In the genomic region with DNA sequence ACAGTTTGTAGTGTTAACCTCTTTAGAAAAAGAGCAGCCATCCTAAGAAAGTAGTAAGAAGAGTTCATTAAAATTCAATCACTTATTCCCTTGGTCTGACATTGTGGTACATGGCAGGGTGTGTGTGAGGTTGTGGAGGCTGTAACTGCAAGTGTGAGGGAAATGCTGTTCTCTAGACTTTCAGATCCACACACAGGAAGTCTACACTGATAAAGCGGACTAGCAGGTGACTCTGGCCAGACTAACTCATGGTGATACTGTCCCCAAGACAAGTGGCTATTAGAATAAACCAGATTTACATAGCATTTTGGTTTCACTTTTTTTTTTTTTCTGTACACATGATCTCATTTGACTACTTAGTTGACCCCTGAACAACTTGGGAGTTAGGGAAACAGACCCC, we compare ENCODE assay signal across 19 cellular contexts. TPM values are rescaled to one million over a fixed set of nuclear protein-coding genes. Genes with fewer than 3 reads are reported as not detected.
DNase-seq lines count a peak whose midpoint lies in the region; ATAC-seq and TF ChIP-seq lines count a peak whose summit lies in the region.
"Had no signal": no experiment of that assay in that cellular context is flagged by ENCODE, and none has a peak within 500 bp of the region (broad histone marks: within the 10 kb centered on the region; RNA-seq: fewer than 3 reads in every experiment).

No MANE protein-coding gene starts in this region.

- peaks cover 66% of the 10 kb centered on the region for H3K36me3 Mint-ChIP-seq in activated T-cell treated with anti-CD3 and anti-CD28 coated beads, Interleukin-2, amount 50 U/mL, for 24 hours (ENCODE audit: low read depth)
- H3K36me3 Mint-ChIP-seq in activated T-cell treated with anti-CD3 and anti-CD28 coated beads, Interleukin-2, amount 50 U/mL, for 4 hours (ENCODE audit: insufficient read depth): peaks cover 31% of the 10 kb centered on the region
- H3K36me3 Mint-ChIP-seq in naive thymus-derived CD4-positive, alpha-beta T cell: peaks cover 14 to 45% (median 30%) of the 10 kb centered on the region in 5 donors

- peak overlapping the region; percentile 71 for H3K9ac ChIP-seq in Loucy (ENCODE audit: low read depth, low read length, poor library complexity, severe bottlenecking)

- H3K27ac ChIP-seq in naive thymus-derived CD4-positive, alpha-beta T cell (ENCODE audit: low read depth, low read length): no peak overlapping the region
- H3K27ac ChIP-seq: C4-2B, right atrium auricular region, tibial nerve had no signal

- peak overlapping the region; percentile 86 for H3K4me2 ChIP-seq in Loucy (ENCODE audit: low read depth, low read length, poor library complexity, severe bottlenecking)

- peaks cover 30% of the 10 kb centered on the region for H3F3A ChIP-seq in Loucy (ENCODE audit: low read depth)

- peaks cover 50% of the 10 kb centered on the region for H3K4me1 ChIP-seq in Loucy (ENCODE audit: insufficient read depth, low read length, poor library complexity, severe bottlenecking)
- H3K4me1 ChIP-seq in naive thymus-derived CD4-positive, alpha-beta T cell (ENCODE audit: control insufficient read depth in 2 of 2, insufficient read depth in 2 of 2, low read length in 2 of 2): peaks cover 31 to 42% of the 10 kb centered on the region in 2 donors

- H3K9me2 ChIP-seq in Loucy (replicated peaks; ENCODE audit: low read depth, low read length): no peaks in the 10 kb centered on the region

- no peak for ATAC-seq in activated T-cell treated with anti-CD3 and anti-CD28 coated beads, Interleukin-2, amount 50 U/mL, for 4 hours
- ATAC-seq in GM19463 (IDR thresholded peaks at IDR 0.05; ENCODE audit: unreplicated experiment): peak; percentile 53
- ATAC-seq in naive thymus-derived CD4-positive, alpha-beta T cell: no peak
- no peak for ATAC-seq in GM18520 (IDR thresholded peaks at IDR 0.05; ENCODE audit: unreplicated experiment)

- peaks cover 51% of the 10 kb centered on the region for H3K79me2 ChIP-seq in Loucy (ENCODE audit: insufficient read depth, low read length)

- H3K4me1 Mint-ChIP-seq in activated T-cell treated with anti-CD3 and anti-CD28 coated beads, Interleukin-2, amount 50 U/mL, for 24 hours (ENCODE audit: low read depth): peaks cover 59% of the 10 kb centered on the region
- peaks cover 43% of the 10 kb centered on the region for H3K4me1 Mint-ChIP-seq in activated T-cell treated with anti-CD3 and anti-CD28 coated beads, Interleukin-2, amount 50 U/mL, for 4 hours (ENCODE audit: low read depth)
- H3K4me1 Mint-ChIP-seq in naive thymus-derived CD4-positive, alpha-beta T cell: peaks cover 33 to 68% (median 64%) of the 10 kb centered on the region in 7 donors
- H3K4me1 Mint-ChIP-seq: endodermal cell had no signal

- peaks cover 19% of the 10 kb centered on the region; the same call in 1 of the 2 replicates for H3K36me3 ChIP-seq in Loucy (ENCODE audit: insufficient read depth, low read length)
- peaks cover 0 to 22% (median 7%) of the 10 kb centered on the region in 3 experiments for H3K36me3 ChIP-seq in naive thymus-derived CD4-positive, alpha-beta T cell (ENCODE audit: control insufficient read depth in 2 of 3, insufficient read depth in 3 of 3, low read length in 3 of 3)

- TF ChIP-seq CTCF in Loucy (conservative IDR thresholded peaks at IDR 0.05; ENCODE audit: low read length): no peak

- intact Hi-C loops in naive thymus-derived CD4-positive, alpha-beta T cell (cut with micrococcal nuclease): no loop called here

- no peaks in the 10 kb centered on the region for H3K27me3 ChIP-seq in Loucy (ENCODE audit: insufficient read depth, low read length, poor library complexity, severe bottlenecking)
- H3K27me3 ChIP-seq in naive thymus-derived CD4-positive, alpha-beta T cell (ENCODE audit: control insufficient read depth in 2 of 2, insufficient read depth in 2 of 2, low read length in 2 of 2): no peaks in the 10 kb centered on the region
- H3K27me3 ChIP-seq: right atrium auricular region, tibial nerve had no signal

- DNase-seq in activated T-cell treated with anti-CD3 and anti-CD28 coated beads, Interleukin-2, amount 50 U/mL, for 24 hours: no peak
- DNase-seq in activated T-cell treated with anti-CD3 and anti-CD28 coated beads, Interleukin-2, amount 50 U/mL, for 4 hours: no peak
- no peak for DNase-seq in naive thymus-derived CD4-positive, alpha-beta T cell
- DNase-seq in NCI-H2107 treated with DMSO at 0.1 percent for 48 hours (lab: John Stamatoyannopoulos, UW; ENCODE audit: unreplicated experiment) (no peak), kidney glomerular epithelial cell (lab: John Stamatoyannopoulos, UW) (no peak)
- DNase-seq: activated effector memory CD4-positive, alpha-beta T cell treated with anti-CD3 and anti-CD28 coated beads, Interleukin-2, amount 50 U/mL, for 16 hours; endodermal cell; glutamatergic neuron; NCI-H187; NCI-H510A; SHP77 treated with DMSO at 0.1 percent for 48 hours; stimulated activated naive B cell treated with anti-CD40 and anti-IgM and Interleukin-4, amounts not matched to agents 10 μg/mL and 1 μg/mL and 100 μg/mL, for 72 hours had no signal

- CTCF ChIA-PET in naive thymus-derived CD4-positive, alpha-beta T cell (lab: Charles Lee): no interaction called here

- H3K27ac Mint-ChIP-seq in activated T-cell treated with anti-CD3 and anti-CD28 coated beads, Interleukin-2, amount 50 U/mL, for 24 hours: peak overlapping the region; percentile 56
- peak overlapping the region in 8 of 9 donors; percentile 7 to 93 (median 78) for H3K27ac Mint-ChIP-seq in naive thymus-derived CD4-positive, alpha-beta T cell
- H3K27ac Mint-ChIP-seq: endodermal cell; stimulated activated naive B cell treated with anti-CD40 and anti-IgM and Interleukin-4, amounts not matched to agents 10 μg/mL and 1 μg/mL and 100 μg/mL, for 72 hours; T-helper 1 cell treated with Interleukin-12 subunit alpha and Interleukin-12 subunit beta and Interleukin-4 antibody, amounts not matched to agents 30 μg/mL and 1 μg/mL, for 36 hours had no signal

- no peaks in the 10 kb centered on the region for H4K20me1 ChIP-seq in Loucy (ENCODE audit: insufficient read depth, low read length, poor library complexity, severe bottlenecking)

- POLR2A ChIA-PET in naive thymus-derived CD4-positive, alpha-beta T cell (lab: Charles Lee): interaction anchor here (0.7 to 2.3 kb wide), 5 partner anchors 9 to 323 kb away, joined by 3 to 21 read pairs (median 5); a partner anchor contains a TSS

- H3K9me3 Mint-ChIP-seq in activated T-cell treated with anti-CD3 and anti-CD28 coated beads, Interleukin-2, amount 50 U/mL, for 24 hours: no peaks in the 10 kb centered on the region
- H3K9me3 Mint-ChIP-seq in activated T-cell treated with anti-CD3 and anti-CD28 coated beads, Interleukin-2, amount 50 U/mL, for 4 hours: no peaks in the 10 kb centered on the region
- H3K9me3 Mint-ChIP-seq in naive thymus-derived CD4-positive, alpha-beta T cell: no peaks in the 10 kb centered on the region
- H3K9me3 Mint-ChIP-seq: endodermal cell; T-helper 1 cell treated with Interleukin-12 subunit alpha and Interleukin-12 subunit beta and Interleukin-4 antibody, amounts not matched to agents 30 μg/mL and 1 μg/mL, for 36 hours had no signal

- peak overlapping the region; percentile 69 for H3K4me3 ChIP-seq in Loucy (ENCODE audit: low read length, poor library complexity, severe bottlenecking)
- no peak overlapping the region for H3K4me3 ChIP-seq in naive thymus-derived CD4-positive, alpha-beta T cell (ENCODE audit: low read length)
- H3K4me3 ChIP-seq: right atrium auricular region, tibial nerve had no signal

- H3K9me3 ChIP-seq in Loucy (ENCODE audit: insufficient read depth, low read depth, low read length): no peaks in the 10 kb centered on the region
- no peaks in the 10 kb centered on the region for H3K9me3 ChIP-seq in naive thymus-derived CD4-positive, alpha-beta T cell (ENCODE audit: control insufficient read depth in 2 of 3, low read length in 3 of 3)
- H3K9me3 ChIP-seq: right atrium auricular region, tibial nerve had no signal

- H2AFZ ChIP-seq in Loucy (ENCODE audit: low read length): no peak overlapping the region

- H3K27me3 Mint-ChIP-seq in activated T-cell treated with anti-CD3 and anti-CD28 coated beads, Interleukin-2, amount 50 U/mL, for 24 hours: no peaks in the 10 kb centered on the region
- H3K27me3 Mint-ChIP-seq in activated T-cell treated with anti-CD3 and anti-CD28 coated beads, Interleukin-2, amount 50 U/mL, for 4 hours (ENCODE audit: low read depth): no peaks in the 10 kb centered on the region
- no peaks in the 10 kb centered on the region for H3K27me3 Mint-ChIP-seq in naive thymus-derived CD4-positive, alpha-beta T cell
- H3K27me3 Mint-ChIP-seq: stimulated activated naive B cell treated with anti-CD40 and anti-IgM and Interleukin-4, amounts not matched to agents 10 μg/mL and 1 μg/mL and 100 μg/mL, for 72 hours had no signal

- no peak overlapping the region for H3K4me3 Mint-ChIP-seq in activated T-cell treated with anti-CD3 and anti-CD28 coated beads, Interleukin-2, amount 50 U/mL, for 24 hours
- H3K4me3 Mint-ChIP-seq in activated T-cell treated with anti-CD3 and anti-CD28 coated beads, Interleukin-2, amount 50 U/mL, for 4 hours: no peak overlapping the region
- H3K4me3 Mint-ChIP-seq in naive thymus-derived CD4-positive, alpha-beta T cell: peak overlapping the region in 9 of 10 donors; percentile 5 to 78 (median 26)
- H3K4me3 Mint-ChIP-seq: endodermal cell; stimulated activated naive B cell treated with anti-CD40 and anti-IgM and Interleukin-4, amounts not matched to agents 10 μg/mL and 1 μg/mL and 100 μg/mL, for 72 hours; T-helper 1 cell treated with Interleukin-12 subunit alpha and Interleukin-12 subunit beta and Interleukin-4 antibody, amounts not matched to agents 30 μg/mL and 1 μg/mL, for 36 hours had no signal

RNA-seq across cellular contexts. Expression of a gene that starts 10.0 kb away (rescaled TPM):
- 10 to 100 TPM; 19.8 to 28.2 (median 21.2) TPM for total RNA-seq in activated T-cell treated with anti-CD3 and anti-CD28 coated beads, Interleukin-2, amount 50 U/mL, for 4 hours
- 10 to 100 TPM; 28.4 to 89.6 (median 51.3) TPM for total RNA-seq in naive thymus-derived CD4-positive, alpha-beta T cell
- 100 to 1,000 TPM in 1 of 2 donors, 10 to 100 TPM in 1; 74.9 to 105 TPM for polyA plus RNA-seq in naive thymus-derived CD4-positive, alpha-beta T cell

RNA-seq across cellular contexts. Expression of a gene that starts 16.0 kb away (rescaled TPM):
- 100 to 1,000 TPM; 203 to 279 (median 246) TPM for total RNA-seq in activated T-cell treated with anti-CD3 and anti-CD28 coated beads, Interleukin-2, amount 50 U/mL, for 4 hours
- 100 to 1,000 TPM; 123 to 254 (median 206) TPM for total RNA-seq in naive thymus-derived CD4-positive, alpha-beta T cell
- 100 to 1,000 TPM; 331 to 489 TPM for polyA plus RNA-seq in naive thymus-derived CD4-positive, alpha-beta T cell

Comparison
In these comparisons a context has a peak if more than half of its experiments do, and no peak if none do; other contexts are left out.
1. H3K4me3 Mint-ChIP-seq: peak in naive thymus-derived CD4-positive, alpha-beta T cell (9 of 10); none in activated T-cell treated with anti-CD3 and anti-CD28 coated beads, Interleukin-2, amount 50 U/mL, for 24 hours (single experiment) and activated T-cell treated with anti-CD3 and anti-CD28 coated beads, Interleukin-2, amount 50 U/mL, for 4 hours (single experiment).